9 cellular contexts compared by ENCODE assay signal in genomic region chr20:12970372-12970821, GRCh38. TPM values are rescaled to one million over a fixed set of nuclear protein-coding genes. Genes with fewer than 3 reads are reported as not detected.
DNase-seq lines count a peak whose midpoint lies in the region; ATAC-seq, FAIRE-seq and TF ChIP-seq lines count a peak whose summit lies in the region.
"Had no signal": no experiment of that assay in that cellular context is flagged by ENCODE, and none has a peak within 500 bp of the region (broad histone marks: within the 10 kb centered on the region; RNA-seq: fewer than 3 reads in every experiment).

No MANE protein-coding gene starts in this region.

- DNase-seq in GM12864 (ENCODE audit: low read depth) = peak; percentile 2
- peak; percentile 45 for DNase-seq in NAMALWA (ENCODE audit: low spot score)
- peak; percentile 49 for DNase-seq in bronchial epithelial cell (ENCODE audit: low read depth)
- peak; percentile 45 for DNase-seq in medulla oblongata (ENCODE audit: extremely low spot score)
- DNase-seq in GOT3 (lab: John Stamatoyannopoulos, UW) = no peak
- no peak for DNase-seq in NCI-H1930 (lab: John Stamatoyannopoulos, UW)

- FAIRE-seq in bronchial epithelial cell (lab: Jason Lieb, UNC) = no peak

- ATAC-seq in GM19328 (IDR thresholded peaks at IDR 0.05; ENCODE audit: unreplicated experiment) = no peak
- no peak for ATAC-seq in HG02798 (IDR thresholded peaks at IDR 0.05; ENCODE audit: poor library complexity, unreplicated experiment)
- ATAC-seq: T-cell had no signal

- H3K4me3 ChIP-seq in GM12864 (ENCODE audit: low read depth, low read length) (no peak overlapping the region), bronchial epithelial cell (ENCODE audit: low read depth, low read length) (no peak overlapping the region)

- H3K27me3 ChIP-seq in bronchial epithelial cell (ENCODE audit: control insufficient read depth, insufficient read depth, low read length) = no peaks in the 10 kb centered on the region

- no peaks in the 10 kb centered on the region for H3K36me3 ChIP-seq in bronchial epithelial cell (ENCODE audit: control insufficient read depth, insufficient read depth, low read length)

- TF ChIP-seq CTCF in GM12864 (IDR thresholded peaks at IDR 0.05; ENCODE audit: low read depth, low read length, missing control alignments) = peak; percentile 42
- peak; percentile 57 for TF ChIP-seq CTCF in bronchial epithelial cell (IDR thresholded peaks at IDR 0.05; ENCODE audit: insufficient read depth, low read length, severe bottlenecking)

RNA-seq across cellular contexts. Expression of gene SPTLC3, which starts 38.4 kb away (rescaled TPM):
- 2.4 and 4.6 TPM in 2 replicates for total RNA-seq in bronchial epithelial cell

Comparison
In these comparisons a context has a peak if more than half of its experiments do, and no peak if none do; other contexts are left out.
1. DNase-seq: peak in GM12864 (single experiment), NAMALWA (single experiment), bronchial epithelial cell (single experiment) and medulla oblongata (single experiment); none in GOT3 (single experiment) and NCI-H1930 (0 of 2).